In genomic region chr4:113050361-113050760, GRCh38 we compare ENCODE assay signal across 17 cellular contexts. TPM values are rescaled to one million over a fixed set of nuclear protein-coding genes. Genes with fewer than 3 reads are reported as not detected.
DNase-seq lines count a peak whose midpoint lies in the region; ATAC-seq and TF ChIP-seq lines count a peak whose summit lies in the region.
"Had no signal": no experiment of that assay in that cellular context is flagged by ENCODE, and none has a peak within 500 bp of the region (broad histone marks: within the 10 kb centered on the region; RNA-seq: fewer than 3 reads in every experiment).

No MANE protein-coding gene starts in this region.

- H4K8ac ChIP-seq in H9 (replicated peaks; ENCODE audit: insufficient read length, low read depth, low read length), result no peak overlapping the region

- no peaks in the 10 kb centered on the region for H3K36me3 ChIP-seq in gastroesophageal sphincter
- H3K36me3 ChIP-seq in neural progenitor cell, result no peaks in the 10 kb centered on the region
- H3K36me3 ChIP-seq in prostate gland, result no peaks in the 10 kb centered on the region
- H3K36me3 ChIP-seq: heart left ventricle, thyroid gland had no signal

- H3F3A ChIP-seq in neural progenitor cell (ENCODE audit: low read depth), result peaks cover 22% of the 10 kb centered on the region

- no peaks in the 10 kb centered on the region for H3K79me1 ChIP-seq in H9 (ENCODE audit: insufficient read depth, low read depth, low read length, poor library complexity, severe bottlenecking)

- H3K27ac Mint-ChIP-seq in H9, result no peak overlapping the region; a peak in 1 of 7 replicates
- no peak overlapping the region for H3K27ac Mint-ChIP-seq in neural progenitor cell

- H3K27me3 ChIP-seq in H9 (ENCODE audit: insufficient read depth, low read length) (no peaks in the 10 kb centered on the region), gastroesophageal sphincter (no peaks in the 10 kb centered on the region), neural progenitor cell (no peaks in the 10 kb centered on the region), prostate gland (replicated peaks; ENCODE audit: insufficient read depth) (no peaks in the 10 kb centered on the region)
- H3K27me3 ChIP-seq: heart left ventricle, thyroid gland had no signal

- H4K5ac ChIP-seq in H9 (ENCODE audit: insufficient read length, low read depth, low read length), result no peak overlapping the region

- H2BK120ac ChIP-seq in H9 (ENCODE audit: low read depth, low read length, poor library complexity, severe bottlenecking), result peak overlapping the region; percentile 93

- H3K4me3 ChIP-seq in gastroesophageal sphincter (peak overlapping the region; percentile 33 to 44), neural progenitor cell (peak overlapping the region; percentile 85), prostate gland (no peak overlapping the region)
- H3K4me3 ChIP-seq: mucosa of descending colon, thyroid gland had no signal

- no peak overlapping the region for H2BK5ac ChIP-seq in H9 (ENCODE audit: insufficient read length, low read length)

- H3T11ph ChIP-seq in H9 (ENCODE audit: low read length), result peak overlapping the region; percentile 57

- H3K9ac ChIP-seq in H9 (ENCODE audit: extremely low read depth, insufficient read length, low read length), result no peak overlapping the region
- peak overlapping the region; percentile 49 for H3K9ac ChIP-seq in neural progenitor cell

- no peaks in the 10 kb centered on the region for H3K23me2 ChIP-seq in H9 (ENCODE audit: insufficient read length, low read depth, low read length, poor library complexity, severe bottlenecking)

- no peak overlapping the region for H2AK5ac ChIP-seq in H9 (ENCODE audit: insufficient read length, low read length)

- H3K79me2 ChIP-seq in H9 (ENCODE audit: insufficient read depth, low read length), result no peaks in the 10 kb centered on the region
- peaks cover 59% of the 10 kb centered on the region for H3K79me2 ChIP-seq in neural progenitor cell (ENCODE audit: low read depth)

- H3K9me3 ChIP-seq in H9 (ENCODE audit: control insufficient read depth, low read depth, low read length), result no peaks in the 10 kb centered on the region
- H3K9me3 ChIP-seq in gastroesophageal sphincter, result no peaks in the 10 kb centered on the region
- no peaks in the 10 kb centered on the region for H3K9me3 ChIP-seq in neural progenitor cell (ENCODE audit: low read depth)
- no peaks in the 10 kb centered on the region for H3K9me3 ChIP-seq in prostate gland
- H3K9me3 ChIP-seq: heart left ventricle, mucosa of descending colon, thyroid gland had no signal

- H2AFZ ChIP-seq in H9 (ENCODE audit: low read length) (no peak overlapping the region), neural progenitor cell (replicated peaks) (no peak overlapping the region)

- peaks cover 20 to 23% of the 10 kb centered on the region in 2 experiments for H3K4me1 Mint-ChIP-seq in H9
- no peaks in the 10 kb centered on the region for H3K4me1 Mint-ChIP-seq in neural progenitor cell

- intact Hi-C loops in prostate gland (cut with DNase I), result loop anchor here (2.0 kb wide), 1 partner anchor 34 kb away; no protein-coding TSS in a partner anchor

- 0 out of 5 replicates have a peak overlapping the region, but pooled peaks of 1 of the 2 experiments have one; percentile 12 for H3K4me3 Mint-ChIP-seq in H9
- H3K4me3 Mint-ChIP-seq in neural progenitor cell, result no peak overlapping the region

- no peak overlapping the region for H2BK20ac ChIP-seq in H9 (ENCODE audit: low read depth, low read length, poor library complexity, severe bottlenecking)

- H3K4ac ChIP-seq in H9 (ENCODE audit: low read depth, low read length), result no peak overlapping the region

- H3K9me3 Mint-ChIP-seq in H9 (no peaks in the 10 kb centered on the region), neural progenitor cell (peaks cover 4% of the 10 kb centered on the region)

- H3K27me3 Mint-ChIP-seq in H9 (ENCODE audit: low read depth) (no peaks in the 10 kb centered on the region), neural progenitor cell (ENCODE audit: insufficient read depth, low read depth) (no peaks in the 10 kb centered on the region)

- H3K56ac ChIP-seq in H9 (ENCODE audit: insufficient read length, low read depth, low read length), result no peak overlapping the region

- no peak for TF ChIP-seq POLR2A in gastroesophageal sphincter (IDR thresholded peaks at IDR 0.05)
- no peak for TF ChIP-seq POLR2A in prostate gland (IDR thresholded peaks at IDR 0.05)

- no peaks in the 10 kb centered on the region for H4K20me1 ChIP-seq in H9 (ENCODE audit: control insufficient read depth, insufficient read depth, insufficient read length)
- peaks cover 8% of the 10 kb centered on the region for H4K20me1 ChIP-seq in neural progenitor cell (ENCODE audit: low read depth)

- H3K36me3 Mint-ChIP-seq in H9 (ENCODE audit: insufficient read depth in 1 of 3, low read depth in 3 of 3) (peaks cover 0 to 4% (median 0%) of the 10 kb centered on the region in 3 experiments; a peak in 3 of 7 replicates), neural progenitor cell (no peaks in the 10 kb centered on the region)

- no peak overlapping the region for H3K23ac ChIP-seq in H9 (ENCODE audit: insufficient read length, low read depth, low read length)

- H3K14ac ChIP-seq in H9 (ENCODE audit: insufficient read depth, low read length), result peak overlapping the region; percentile 76; the same call in 1 of the 2 replicates

- no peak overlapping the region for H2BK15ac ChIP-seq in H9 (ENCODE audit: low read depth, low read length)

- H3K4me2 ChIP-seq in H9 (ENCODE audit: insufficient read depth, insufficient read length, low read length), result peak overlapping the region; percentile 32
- H3K4me2 ChIP-seq in neural progenitor cell, result peak overlapping the region; percentile 97

- WGBS in H9 (ENCODE audit: extremely low coverage, insufficient read length, low lambda C conversion rate), result no CpG with 5 or more reads among the region's 2 CpGs
- 6 to 40% methylated on average over 2 of the region's 2 CpGs for WGBS in gastroesophageal sphincter (ENCODE audit: low coverage in 1 of 2), 2 donors
- 21% methylated on average over 2 of the region's 2 CpGs for WGBS in prostate gland

- peaks cover 6% of the 10 kb centered on the region; the same call in 1 of the 2 replicates for H3K4me1 ChIP-seq in H9 (ENCODE audit: insufficient read depth, low read length)
- peaks cover 0 to 13% (median 0%) of the 10 kb centered on the region in 3 donors for H3K4me1 ChIP-seq in gastroesophageal sphincter
- peaks cover 50% of the 10 kb centered on the region for H3K4me1 ChIP-seq in neural progenitor cell
- no peaks in the 10 kb centered on the region for H3K4me1 ChIP-seq in prostate gland (replicated peaks)
- H3K4me1 ChIP-seq: thyroid gland had no signal

- DNase-seq in H9 (no peak), NCI-H748 (lab: John Stamatoyannopoulos, UW; ENCODE audit: unreplicated experiment) (peak; percentile 47), neural progenitor cell (ENCODE audit: low spot score) (no peak), NCI-H1694 treated with DMSO at 0.1 percent for 48 hours (lab: John Stamatoyannopoulos, UW) (no peak), prostate gland (ENCODE audit: low spot score) (no peak)
- DNase-seq: activated CD4-positive, alpha-beta T cell treated with anti-CD3 and anti-CD28 coated beads, Interleukin-2, amount 50 U/mL, for 1 hour; activated naive CD4-positive, alpha-beta T cell; Calu3; heart left ventricle; mucosa of descending colon; MV-4-11; NCI-H2081 treated with DMSO at 0.1 percent for 48 hours; small intestine; thyroid gland had no signal

- H3K27ac ChIP-seq in H9 (ENCODE audit: insufficient read length, low read depth, low read length) (peak overlapping the region; percentile 22), gastroesophageal sphincter (peak overlapping the region in 3 of 4 donors; percentile 2 to 63 (median 21)), neural progenitor cell (peak overlapping the region; percentile 14), prostate gland (no peak overlapping the region)
- H3K27ac ChIP-seq: heart left ventricle, RWPE1, thyroid gland had no signal

- H2BK12ac ChIP-seq in H9 (ENCODE audit: insufficient read length, low read depth, low read length), result no peak overlapping the region

- no peak for TF ChIP-seq CTCF in H9 (conservative IDR thresholded peaks at IDR 0.05)
- no peak for TF ChIP-seq CTCF in gastroesophageal sphincter (IDR thresholded peaks at IDR 0.05)
- no peak for TF ChIP-seq CTCF in neural progenitor cell (IDR thresholded peaks at IDR 0.05)
- TF ChIP-seq CTCF in prostate gland (IDR thresholded peaks at IDR 0.05), result no peak

- H3K18ac ChIP-seq in H9 (ENCODE audit: insufficient read length, low read depth, low read length), result peak overlapping the region; percentile 64

- H4K91ac ChIP-seq in H9 (ENCODE audit: insufficient read length, low read depth, low read length), result no peak overlapping the region

- TF ChIP-seq EP300 in gastroesophageal sphincter (IDR thresholded peaks at IDR 0.05), result no peak

- ATAC-seq in gastroesophageal sphincter, result no peak
- no peak for ATAC-seq in GM21619 (IDR thresholded peaks at IDR 0.05; ENCODE audit: unreplicated experiment)
- ATAC-seq: heart left ventricle, mucosa of descending colon had no signal

RNA-seq across cellular contexts. Expression of gene ANK2, which starts 0.9 kb away (rescaled TPM):
- total RNA-seq in H9 (2021) (30.5 and 36.8 TPM in 2 replicates), gastroesophageal sphincter (100 to 1,000 TPM in 1 of 4 donors, 10 to 100 TPM in 3; 84.9 to 104 (median 91.5) TPM), neural progenitor cell (ENCODE audit: low replicate concordance) (79.8 and 121 TPM in 2 replicates), prostate gland (10 to 100 TPM in 1 of 2 donors, 1 to 10 TPM in 1; 3.5 to 26.0 TPM)

Comparison
In these comparisons a context has a peak if more than half of its experiments do, and no peak if none do; other contexts are left out.
1. H3K27ac ChIP-seq: peak in H9 (single experiment), gastroesophageal sphincter (3 of 4) and neural progenitor cell (single experiment); none in prostate gland (0 of 2).
2. H3K4me3 ChIP-seq: peak in gastroesophageal sphincter (2 of 2) and neural progenitor cell (single experiment); none in prostate gland (0 of 2).